In the genomic region with DNA sequence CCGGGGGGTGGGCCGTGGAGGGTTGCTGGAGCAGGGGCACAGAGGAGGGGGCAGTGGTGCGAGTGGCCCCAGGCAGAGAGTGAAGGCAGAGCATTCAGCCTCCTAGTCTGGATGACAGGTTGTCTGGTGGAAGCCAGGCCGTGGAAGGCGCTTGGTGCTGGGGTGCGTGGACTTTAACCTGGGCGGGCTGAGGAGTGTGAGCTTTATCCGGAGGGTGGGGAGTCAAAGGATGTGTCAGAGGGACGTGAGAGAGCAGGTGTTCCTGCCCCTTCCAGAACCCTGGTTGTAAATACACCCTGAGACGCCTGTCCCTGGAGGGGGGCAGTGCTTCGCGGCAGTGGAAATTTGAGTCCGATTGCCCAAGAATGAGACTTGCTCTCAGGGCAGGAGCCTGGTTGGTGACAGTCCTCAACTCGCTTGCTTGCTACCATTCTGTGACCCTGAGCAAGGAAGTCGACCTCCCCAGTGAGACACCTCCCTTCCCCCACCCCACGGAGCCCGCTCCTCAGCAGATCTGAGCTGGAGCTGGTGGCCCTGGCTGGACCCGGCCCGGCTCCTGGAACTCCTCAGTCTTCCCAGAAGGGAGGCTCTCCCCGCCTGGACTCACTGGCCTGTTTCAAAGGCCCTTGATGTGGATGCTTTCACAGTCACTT, we compare ENCODE assay signal across 12 cellular contexts. TPM values are rescaled to one million over a fixed set of nuclear protein-coding genes. Genes with fewer than 3 reads are reported as not detected.
DNase-seq lines count a peak whose midpoint lies in the region; ATAC-seq and TF ChIP-seq lines count a peak whose summit lies in the region.
"Had no signal": no experiment of that assay in that cellular context is flagged by ENCODE, and none has a peak within 500 bp of the region (broad histone marks: within the 10 kb centered on the region; RNA-seq: fewer than 3 reads in every experiment).

No MANE protein-coding gene starts in this region.

- intact Hi-C loops in CD4-positive, alpha-beta memory T cell (cut with micrococcal nuclease), result no loop called here
- intact Hi-C loops in sigmoid colon (cut with DNase I), result no loop called here

- H3K27me3 Mint-ChIP-seq in CD4-positive, alpha-beta memory T cell, result no peaks in the 10 kb centered on the region
- no peaks in the 10 kb centered on the region for H3K27me3 Mint-ChIP-seq in IgD-negative memory B cell

- H3K36me3 Mint-ChIP-seq in CD4-positive, alpha-beta memory T cell, result peaks cover 8 to 18% of the 10 kb centered on the region in 2 donors
- peaks cover 1% of the 10 kb centered on the region for H3K36me3 Mint-ChIP-seq in IgD-negative memory B cell
- H3K36me3 Mint-ChIP-seq in activated naive CD4-positive, alpha-beta T cell treated with anti-CD3 and anti-CD28 coated beads, Interleukin-2, amount 50 U/mL, for 72 hours, result peaks cover 24 to 34% of the 10 kb centered on the region in 2 donors

- no peak for TF ChIP-seq CTCF in sigmoid colon (IDR thresholded peaks at IDR 0.05)

- H3K9me3 ChIP-seq in CD4-positive, alpha-beta memory T cell (ENCODE audit: control insufficient read depth in 1 of 2, low read length in 2 of 2), result no peaks in the 10 kb centered on the region
- H3K9me3 ChIP-seq in muscle layer of duodenum (ENCODE audit: control insufficient read depth in 1 of 2, low read length in 2 of 2) (no peaks in the 10 kb centered on the region), sigmoid colon (no peaks in the 10 kb centered on the region)
- H3K9me3 ChIP-seq: MG63 had no signal

- CTCF ChIA-PET in CD4-positive, alpha-beta memory T cell (lab: Charles Lee; ENCODE audit: partially characterized antibody), result no interaction called here

- peaks cover 47% of the 10 kb centered on the region for H3K4me1 ChIP-seq in CD4-positive, alpha-beta memory T cell (ENCODE audit: insufficient read depth, low read length)
- H3K4me1 ChIP-seq in muscle layer of duodenum (ENCODE audit: control insufficient read depth in 1 of 2, insufficient read depth in 2 of 2, low read length in 2 of 2) (peaks cover 3 to 68% of the 10 kb centered on the region in 2 donors), sigmoid colon (peaks cover 0 to 66% (median 59%) of the 10 kb centered on the region in 4 donors)

- peak in 1 of 2 donors; percentile 77 for TF ChIP-seq POLR2A in sigmoid colon (IDR thresholded peaks at IDR 0.05)

- H3K4me3 ChIP-seq in CD4-positive, alpha-beta memory T cell (ENCODE audit: low read length in 2 of 2), result no peak overlapping the region
- H3K4me3 ChIP-seq in muscle layer of duodenum (ENCODE audit: low read depth in 1 of 2, low read length in 2 of 2), result no peak overlapping the region
- H3K4me3 ChIP-seq in sigmoid colon, result no peak overlapping the region
- H3K4me3 ChIP-seq: MG63 had no signal

- no peaks in the 10 kb centered on the region for H3K36me3 ChIP-seq in CD4-positive, alpha-beta memory T cell (ENCODE audit: insufficient read depth, low read length)
- no peaks in the 10 kb centered on the region for H3K36me3 ChIP-seq in muscle layer of duodenum (ENCODE audit: control insufficient read depth in 1 of 2, insufficient read depth in 2 of 2, low read length in 2 of 2)
- peaks cover 0 to 1% (median 0%) of the 10 kb centered on the region in 4 donors for H3K36me3 ChIP-seq in sigmoid colon

- TF ChIP-seq EP300 in sigmoid colon (IDR thresholded peaks at IDR 0.05), result no peak

- peaks cover 0 to 2% (median 0%) of the 10 kb centered on the region in 8 donors for H3K9me3 Mint-ChIP-seq in CD4-positive, alpha-beta memory T cell
- no peaks in the 10 kb centered on the region for H3K9me3 Mint-ChIP-seq in IgD-negative memory B cell
- H3K9me3 Mint-ChIP-seq in activated naive CD4-positive, alpha-beta T cell treated with anti-CD3 and anti-CD28 coated beads, Interleukin-2, amount 50 U/mL, for 72 hours, result peaks cover 2 to 5% of the 10 kb centered on the region in 2 donors

- H3K27me3 ChIP-seq in CD4-positive, alpha-beta memory T cell (ENCODE audit: insufficient read depth, low read length), result no peaks in the 10 kb centered on the region
- no peaks in the 10 kb centered on the region for H3K27me3 ChIP-seq in muscle layer of duodenum (ENCODE audit: low read depth, low read length)
- H3K27me3 ChIP-seq in sigmoid colon, result no peaks in the 10 kb centered on the region
- H3K27me3 ChIP-seq: MG63 had no signal

- 16 to 60% methylated on average over 20 of the region's 20 CpGs for WGBS in sigmoid colon, 2 donors

- no peak overlapping the region for H3K27ac ChIP-seq in CD4-positive, alpha-beta memory T cell (ENCODE audit: low read depth, low read length)
- peak overlapping the region; percentile 81 for H3K27ac ChIP-seq in muscle layer of duodenum (ENCODE audit: low read length)
- peak overlapping the region in 2 of 4 donors; percentile 1 to 10 for H3K27ac ChIP-seq in sigmoid colon
- H3K27ac ChIP-seq: WERI-Rb-1 had no signal

- no peak for ATAC-seq in activated naive CD4-positive, alpha-beta T cell treated with anti-CD3 and anti-CD28 coated beads, Interleukin-2, amount 50 U/mL, for 72 hours
- ATAC-seq in HG03196 (IDR thresholded peaks at IDR 0.05; ENCODE audit: unreplicated experiment) (no peak), HG03280 (IDR thresholded peaks at IDR 0.05; ENCODE audit: unreplicated experiment) (no peak)
- ATAC-seq: left ventricle myocardium superior had no signal

- H3K4me3 Mint-ChIP-seq in CD4-positive, alpha-beta memory T cell, result peak overlapping the region; percentile 17 to 55 (median 38)
- H3K4me3 Mint-ChIP-seq in IgD-negative memory B cell, result peak overlapping the region; percentile 4 to 86 (median 61)

- DNase-seq in CD4-positive, alpha-beta memory T cell, result peak in 1 of 5 donors; percentile 29
- no peak for DNase-seq in activated naive CD4-positive, alpha-beta T cell treated with anti-CD3 and anti-CD28 coated beads, Interleukin-2, amount 50 U/mL, for 72 hours (ENCODE audit: low spot score in 2 of 2)
- DNase-seq in NCI-H524 (lab: John Stamatoyannopoulos, UW) (no peak), sigmoid colon (no peak)
- DNase-seq: left ventricle myocardium superior, MG63, WERI-Rb-1 had no signal

- POLR2A ChIA-PET in CD4-positive, alpha-beta memory T cell (lab: Charles Lee; ENCODE audit: partially characterized antibody), result interaction anchor here (0.6 to 0.8 kb wide), 3 partner anchors 61 to 425 kb away, joined by 3 read pairs; a partner anchor contains a TSS

- peaks cover 23 to 60% (median 49%) of the 10 kb centered on the region in 4 donors for H3K4me1 Mint-ChIP-seq in CD4-positive, alpha-beta memory T cell
- peaks cover 26 to 55% (median 53%) of the 10 kb centered on the region in 3 donors for H3K4me1 Mint-ChIP-seq in IgD-negative memory B cell

- peak overlapping the region in 6 of 7 donors; percentile 31 to 87 (median 56) for H3K27ac Mint-ChIP-seq in CD4-positive, alpha-beta memory T cell
- H3K27ac Mint-ChIP-seq in IgD-negative memory B cell, result peak overlapping the region; percentile 39 to 98 (median 97)
- H3K27ac Mint-ChIP-seq in activated naive CD4-positive, alpha-beta T cell treated with anti-CD3 and anti-CD28 coated beads, Interleukin-2, amount 50 U/mL, for 72 hours, result peak overlapping the region; percentile 20 to 90

RNA-seq across cellular contexts. Expression of a gene that starts 2.3 kb away (rescaled TPM):
- total RNA-seq in CD4-positive, alpha-beta memory T cell, result 10 to 100 TPM; 76.8 to 82.8 TPM
- polyA plus RNA-seq in CD4-positive, alpha-beta memory T cell, result 1 to 10 TPM; 6.2 to 9.4 TPM
- 20.8 TPM for polyA plus RNA-seq in IgD-negative memory B cell
- total RNA-seq in activated naive CD4-positive, alpha-beta T cell treated with anti-CD3 and anti-CD28 coated beads, Interleukin-2, amount 50 U/mL, for 72 hours, result 10 to 100 TPM; 38.5 to 61.6 TPM
- total RNA-seq in sigmoid colon, result 10 to 100 TPM; 14.6 to 47.4 (median 24.0) TPM
- 100 to 1,000 TPM in 1 of 3 donors, 10 to 100 TPM in 1, 1 to 10 TPM in 1; 6.0 to 145 (median 12.0) TPM for polyA plus RNA-seq in sigmoid colon

RNA-seq across cellular contexts. Expression of a gene that starts 2.4 kb away (rescaled TPM):
- 100 to 1,000 TPM; 107 to 108 TPM for total RNA-seq in CD4-positive, alpha-beta memory T cell
- polyA plus RNA-seq in CD4-positive, alpha-beta memory T cell, result 100 to 1,000 TPM; 165 to 171 TPM
- 308 TPM for polyA plus RNA-seq in IgD-negative memory B cell
- total RNA-seq in activated naive CD4-positive, alpha-beta T cell treated with anti-CD3 and anti-CD28 coated beads, Interleukin-2, amount 50 U/mL, for 72 hours, result 100 to 1,000 TPM; 115 to 140 TPM
- total RNA-seq in sigmoid colon, result 100 to 1,000 TPM in 2 of 4 donors, 10 to 100 TPM in 2; 51.5 to 139 (median 100) TPM
- polyA plus RNA-seq in sigmoid colon, result 100 to 1,000 TPM; 234 to 427 (median 235) TPM

RNA-seq across cellular contexts. Expression of a gene that starts 22.8 kb away (rescaled TPM):
- total RNA-seq in CD4-positive, alpha-beta memory T cell, result under 1 TPM; 0.73 to 0.75 TPM
- 1 to 10 TPM in 1 of 2 donors, under 1 TPM in 1; 0.46 to 7.1 TPM for polyA plus RNA-seq in CD4-positive, alpha-beta memory T cell
- polyA plus RNA-seq in IgD-negative memory B cell (14.7 TPM), sigmoid colon (under 1 TPM in 1 of 3 donors, not detected in 2; 0.70 TPM)
- total RNA-seq in activated naive CD4-positive, alpha-beta T cell treated with anti-CD3 and anti-CD28 coated beads, Interleukin-2, amount 50 U/mL, for 72 hours, result under 1 TPM in 1 of 2 donors, not detected in 1; 0.25 TPM
- total RNA-seq in sigmoid colon, result under 1 TPM in 1 of 4 donors, not detected in 3; 0.14 TPM
- total RNA-seq: G401, left ventricle myocardium superior had no signal

RNA-seq across cellular contexts. Expression of a gene that starts 29.3 kb away (rescaled TPM):
- not detected for total RNA-seq in CD4-positive, alpha-beta memory T cell
- polyA plus RNA-seq in CD4-positive, alpha-beta memory T cell, result not detected
- polyA plus RNA-seq in IgD-negative memory B cell, result not detected
- total RNA-seq in activated naive CD4-positive, alpha-beta T cell treated with anti-CD3 and anti-CD28 coated beads, Interleukin-2, amount 50 U/mL, for 72 hours, result not detected
- total RNA-seq in sigmoid colon, result under 1 TPM in 3 of 4 donors, not detected in 1; 0.16 to 0.68 (median 0.28) TPM
- polyA plus RNA-seq in sigmoid colon, result under 1 TPM in 1 of 3 donors, not detected in 2; 0.26 TPM
- total RNA-seq: left ventricle myocardium superior had no signal

RNA-seq across cellular contexts. Expression of a gene that starts 48.8 kb away (rescaled TPM):
- under 1 TPM in 1 of 2 experiments, not detected in 1; 0.11 TPM for total RNA-seq in CD4-positive, alpha-beta memory T cell
- polyA plus RNA-seq in CD4-positive, alpha-beta memory T cell, result under 1 TPM; 0.07 TPM
- polyA plus RNA-seq in IgD-negative memory B cell (0.26 TPM), sigmoid colon (under 1 TPM; under 0.01 to 0.74 (median 0.46) TPM)
- not detected for total RNA-seq in activated naive CD4-positive, alpha-beta T cell treated with anti-CD3 and anti-CD28 coated beads, Interleukin-2, amount 50 U/mL, for 72 hours
- total RNA-seq in sigmoid colon, result under 1 TPM; 0.41 to 0.82 (median 0.63) TPM
- total RNA-seq: G401 had no signal
